In the genomic region with DNA sequence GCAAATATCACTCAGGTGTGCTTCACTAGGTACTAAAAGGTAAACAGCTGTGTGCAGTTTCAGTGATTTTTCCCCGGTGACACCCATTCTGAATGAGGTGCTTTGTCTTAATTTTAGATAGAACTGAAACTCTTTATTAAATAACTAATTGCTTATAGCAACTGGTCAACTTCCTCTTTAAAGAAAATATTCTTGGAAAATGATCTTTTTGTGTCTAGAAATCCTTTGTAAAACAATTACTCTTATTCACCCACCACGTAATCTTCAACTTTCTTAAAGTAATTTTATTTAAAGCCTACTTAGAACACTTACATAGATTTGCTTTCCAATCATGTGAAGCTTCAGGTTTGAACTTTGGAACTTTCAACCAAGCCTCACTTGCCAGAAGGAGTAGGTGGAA, we compare ENCODE assay signal across 19 cellular contexts. TPM values are rescaled to one million over a fixed set of nuclear protein-coding genes. Genes with fewer than 3 reads are reported as not detected.
DNase-seq lines count a peak whose midpoint lies in the region; ATAC-seq, FAIRE-seq and TF ChIP-seq lines count a peak whose summit lies in the region.
"Had no signal": no experiment of that assay in that cellular context is flagged by ENCODE, and none has a peak within 500 bp of the region (broad histone marks: within the 10 kb centered on the region; RNA-seq: fewer than 3 reads in every experiment).

No MANE protein-coding gene starts in this region.

- peak overlapping the region; percentile 28 for H3K27ac ChIP-seq in cardiac muscle cell
- no peak overlapping the region for H3K27ac ChIP-seq in right cardiac atrium (ENCODE audit: low read length)
- no peak overlapping the region for H3K27ac ChIP-seq in GM12878 (ENCODE audit: control insufficient read depth, insufficient read depth)
- H3K27ac ChIP-seq: 22Rv1, A549, C4-2B, HL-60, KMS-11 had no signal

- no peaks in the 10 kb centered on the region for H3K36me3 Mint-ChIP-seq in osteocyte (ENCODE audit: unreplicated experiment)
- no peaks in the 10 kb centered on the region for H3K36me3 Mint-ChIP-seq in activated T-helper 17 cell treated with anti-CD3 and anti-CD28 coated beads, Interleukin-2, amount 50 U/mL, for 72 hours (ENCODE audit: low read depth)
- H3K36me3 Mint-ChIP-seq: CD4-positive, alpha-beta memory T cell had no signal

- TF ChIP-seq RAD21 in GM12878 (IDR thresholded peaks at IDR 0.05; ENCODE audit: insufficient read depth, low read depth, low read length): no peak

- BruUV-seq in GM12878 (replicated peaks; lab: Mats Ljungman, UMichigan): no TSS peak

- intact Hi-C loops in right cardiac atrium (cut with DNase I): no loop called here
- intact Hi-C loops in GM12878 (cut with micrococcal nuclease; ENCODE audit: unreplicated experiment): no loop called here

- no peaks in the 10 kb centered on the region for H3K9me3 Mint-ChIP-seq in osteocyte (ENCODE audit: unreplicated experiment)
- no peaks in the 10 kb centered on the region for H3K9me3 Mint-ChIP-seq in activated T-helper 17 cell treated with anti-CD3 and anti-CD28 coated beads, Interleukin-2, amount 50 U/mL, for 72 hours

- no peak for FAIRE-seq in GM12878 (lab: Jason Lieb, UNC)
- FAIRE-seq: A549, GM12891, H1 had no signal

- no peak for TF ChIP-seq POLR2A in GM12878 (IDR thresholded peaks at IDR 0.05; ENCODE audit: low read depth, low read length)

- POLR2A ChIA-PET in GM12878 (lab: Charles Lee): interaction anchor here (0.9 to 3.9 kb wide), 3 partner anchors 10 to 547 kb away, joined by 3 to 17 read pairs (median 8); no protein-coding TSS in a partner anchor

- H4K20me1 ChIP-seq in GM12878 (ENCODE audit: control insufficient read depth, insufficient read depth): no peaks in the 10 kb centered on the region

- H2AFZ ChIP-seq in GM12878 (ENCODE audit: control insufficient read depth, low read depth, low read length): no peak overlapping the region

- H3K27me3 Mint-ChIP-seq in osteocyte (ENCODE audit: unreplicated experiment): peaks cover 13% of the 10 kb centered on the region
- H3K27me3 Mint-ChIP-seq in activated T-helper 17 cell treated with anti-CD3 and anti-CD28 coated beads, Interleukin-2, amount 50 U/mL, for 72 hours: peaks cover 23% of the 10 kb centered on the region

- ATAC-seq in right cardiac atrium (no peak), GM12878 (no peak), GM19395 (IDR thresholded peaks at IDR 0.05; ENCODE audit: unreplicated experiment) (no peak)
- no peak for ATAC-seq in activated T-helper 17 cell treated with anti-CD3 and anti-CD28 coated beads, Interleukin-2, amount 50 U/mL, for 72 hours (replicated peaks)
- ATAC-seq: A549 had no signal

- no peak for TF ChIP-seq EP300 in GM12878 (IDR thresholded peaks at IDR 0.05; ENCODE audit: borderline replicate concordance in 1 of 2, control insufficient read depth in 1 of 2, low read depth in 2 of 2, low read length in 2 of 2)

- no peaks in the 10 kb centered on the region for H3K79me2 ChIP-seq in GM12878 (ENCODE audit: control insufficient read depth, insufficient read depth, low read length)

- in situ Hi-C loops in GM12878 (cut with MboI): no loop called here

- H3K4me3 ChIP-seq in cardiac muscle cell (no peak overlapping the region), right cardiac atrium (ENCODE audit: low read length) (no peak overlapping the region), GM12878 (no peak overlapping the region)
- H3K4me3 ChIP-seq: A549, HAP-1 had no signal

- H3K4me1 ChIP-seq in cardiac muscle cell (ENCODE audit: low read depth): peaks cover 52% of the 10 kb centered on the region
- peaks cover 4% of the 10 kb centered on the region for H3K4me1 ChIP-seq in right cardiac atrium (ENCODE audit: control insufficient read depth, insufficient read depth, low read length)
- H3K4me1 ChIP-seq in GM12878 (ENCODE audit: control insufficient read depth, insufficient read depth, low read length): peaks cover 2% of the 10 kb centered on the region
- H3K4me1 ChIP-seq: HAP-1 had no signal

- no peaks in the 10 kb centered on the region for H3K9me3 ChIP-seq in cardiac muscle cell (ENCODE audit: low read depth)
- H3K9me3 ChIP-seq in right cardiac atrium (ENCODE audit: control insufficient read depth, low read length): no peaks in the 10 kb centered on the region
- no peaks in the 10 kb centered on the region for H3K9me3 ChIP-seq in GM12878 (replicated peaks; ENCODE audit: control insufficient read depth, insufficient read depth, low read length)
- H3K9me3 ChIP-seq: A549, HAP-1 had no signal

- H3K4me1 Mint-ChIP-seq in osteocyte (ENCODE audit: unreplicated experiment): peaks cover 8% of the 10 kb centered on the region
- H3K4me1 Mint-ChIP-seq in activated T-helper 17 cell treated with anti-CD3 and anti-CD28 coated beads, Interleukin-2, amount 50 U/mL, for 72 hours: peaks cover 11% of the 10 kb centered on the region

- H3K36me3 ChIP-seq in cardiac muscle cell (no peaks in the 10 kb centered on the region), GM12878 (ENCODE audit: control insufficient read depth in 2 of 2, insufficient read depth in 2 of 2, low read length in 1 of 2) (no peaks in the 10 kb centered on the region)
- H3K36me3 ChIP-seq: HAP-1 had no signal

- SMC1A ChIA-PET in GM12878 (lab: Charles Lee; ENCODE audit: uncharacterized antibody, unreplicated experiment): interaction anchor here (1.1 to 6.4 kb wide), 6 partner anchors 8 to 452 kb away, joined by 3 to 64 read pairs (median 6); no protein-coding TSS in a partner anchor

- RAD21 ChIA-PET in GM12878 (lab: Charles Lee; ENCODE audit: unreplicated experiment): interaction anchor here (1.8 to 13.0 kb wide), 2 partner anchors 10 to 13 kb away, joined by 6 to 215 read pairs; no protein-coding TSS in a partner anchor

- no peak overlapping the region for H3K4me3 Mint-ChIP-seq in osteocyte (ENCODE audit: unreplicated experiment)
- no peak overlapping the region for H3K4me3 Mint-ChIP-seq in activated T-helper 17 cell treated with anti-CD3 and anti-CD28 coated beads, Interleukin-2, amount 50 U/mL, for 72 hours
- H3K4me3 Mint-ChIP-seq: CD4-positive, alpha-beta memory T cell had no signal

- no peak for DNase-seq in cardiac muscle cell (ENCODE audit: low read depth in 1 of 2, low spot score in 1 of 2)
- DNase-seq in right cardiac atrium: no peak
- DNase-seq in GM12878 (ENCODE audit: low read depth, low spot score): no peak
- peak; percentile 2 for DNase-seq in osteocyte (ENCODE audit: extremely low spot score, unreplicated experiment)
- DNase-seq in pons (ENCODE audit: low spot score): no peak
- DNase-seq: AML-193; CD4-positive, alpha-beta memory T cell; DND-41; EL had no signal

- CTCF ChIA-PET in GM12878 (lab: Yijun Ruan, JAX): interaction anchor here (1.0 to 3.7 kb wide), 4 partner anchors 9 to 471 kb away, joined by 3 to 23 read pairs (median 13); no protein-coding TSS in a partner anchor

- TF ChIP-seq CTCF in cardiac muscle cell (IDR thresholded peaks at IDR 0.05; ENCODE audit: low read depth, low read length) (no peak), GM12878 (IDR thresholded peaks at IDR 0.05 in 2 of 3, conservative IDR thresholded peaks at IDR 0.05 in 1 of 3; ENCODE audit: control insufficient read depth in 2 of 3, extremely low read depth in 1 of 3, insufficient read depth in 1 of 3, low read depth in 3 of 3, low read length in 3 of 3) (no peak), osteocyte (IDR thresholded peaks at IDR 0.05) (no peak)

- no peak overlapping the region for H3K4me2 ChIP-seq in GM12878 (ENCODE audit: control insufficient read depth, insufficient read depth)
- H3K4me2 ChIP-seq: A549, KMS-11 had no signal

- no peak overlapping the region for H3K9ac ChIP-seq in GM12878 (ENCODE audit: control insufficient read depth, insufficient read depth, low read length)
- H3K9ac ChIP-seq: KMS-11 had no signal

- H3K27ac Mint-ChIP-seq in osteocyte (ENCODE audit: unreplicated experiment): no peak overlapping the region
- H3K27ac Mint-ChIP-seq in activated T-helper 17 cell treated with anti-CD3 and anti-CD28 coated beads, Interleukin-2, amount 50 U/mL, for 72 hours: no peak overlapping the region
- H3K27ac Mint-ChIP-seq: CD4-positive, alpha-beta memory T cell had no signal

- H3K27me3 ChIP-seq in cardiac muscle cell (no peaks in the 10 kb centered on the region), right cardiac atrium (ENCODE audit: control insufficient read depth, insufficient read depth) (no peaks in the 10 kb centered on the region), GM12878 (replicated peaks in 1 of 2; ENCODE audit: control insufficient read depth in 2 of 2, insufficient read depth in 2 of 2, low read length in 1 of 2) (no peaks in the 10 kb centered on the region)

- 89% methylated on average over 2 of the region's 2 CpGs for WGBS in right cardiac atrium
- WGBS in GM12878 (ENCODE audit: insufficient coverage, insufficient replicate concordance, low lambda C conversion rate, missing lambda C conversion rate): 31% methylated on average over 2 of the region's 2 CpGs

TF ChIP-seq in GM12878, 131 proteins besides CTCF, POLR2A, EP300 and RAD21 (continues in another document):
- TF ChIP-seq ZNF24 (IDR thresholded peaks at IDR 0.05) (0 out of 2 replicates have a peak, but pooled peaks have one; percentile 79), SPI1 (IDR thresholded peaks at IDR 0.05; ENCODE audit: borderline replicate concordance, insufficient read depth, low read depth, low read length) (no peak), MTA2 (IDR thresholded peaks at IDR 0.05; ENCODE audit: low read depth) (peak; percentile 85), IKZF2 (IDR thresholded peaks at IDR 0.05) (peak in 1 of 2 experiments; percentile 48; a peak in 2 of 4 replicates)

RNA-seq across cellular contexts. Expression of a gene that starts 57.9 kb away (rescaled TPM):
- total RNA-seq in cardiac muscle cell: 3.0 and 4.2 TPM in 2 replicates
- 2.3 and 3.6 TPM in 2 replicates for polyA plus RNA-seq in cardiac muscle cell
- 1 to 10 TPM; 7.3 to 9.0 (median 8.2) TPM for total RNA-seq in right cardiac atrium
- 4.9 TPM for polyA plus RNA-seq in right cardiac atrium
- total RNA-seq in GM12878 (2013; cell fraction: nucleolus; rRNA removed): 68.2 and 74.3 TPM in 2 replicates
- total RNA-seq in GM12878 (2014; rRNA removed): 7.8 and 8.7 TPM in 2 replicates
- total RNA-seq in GM12878 (2014; rRNA removed; fragmentation: Illumina TruSeq; extraction: Trizol): 11.7 and 12.4 TPM in 2 replicates
- 7.3 and 9.3 TPM in 2 replicates for total RNA-seq in GM12878 (2021)
- 4.2 TPM for polyA plus RNA-seq in GM12878 (2011; ENCODE audit: low read depth)
- 2.6 and 4.0 TPM in 2 replicates for polyA plus RNA-seq in GM12878 (2011; rRNA removed)
- polyA plus RNA-seq in GM12878 (2011; cell fraction: cytosol; rRNA removed): 0.52 and 0.55 TPM in 2 replicates
- 2.0 and 2.6 TPM in 2 replicates for polyA plus RNA-seq in GM12878 (2011; cell fraction: nucleus; rRNA removed)
- 4.8 and 6.8 TPM in 2 replicates for polyA plus RNA-seq in GM12878 (2012)
- 11.1 and 15.6 TPM in 2 replicates for polyA plus RNA-seq in GM12878 (2014; fragmentation: Illumina TruSeq; extraction: Trizol)
- polyA plus RNA-seq in GM12878 (2014; fragmentation: Nextera tagmentation; extraction: Ambion mirVana): 1 to 10 TPM; 6.6 to 9.1 TPM
- polyA plus RNA-seq in GM12878 (2014; rRNA removed): 5.8 and 7.5 TPM in 2 replicates
- 10 to 100 TPM; 11.3 to 11.4 TPM for polyA plus RNA-seq in GM12878 (2016; fragmentation: Nextera tagmentation; extraction: Ambion mirVana)
- polyA minus RNA-seq in GM12878 (2011; rRNA and poly(A)+ RNA removed): 1.6 and 1.7 TPM in 2 replicates
- 1.1 and 1.5 TPM in 2 replicates for polyA minus RNA-seq in GM12878 (2011; cell fraction: cytosol; rRNA and poly(A)+ RNA removed)
- 2.3 and 4.8 TPM in 2 replicates for polyA minus RNA-seq in GM12878 (2011; cell fraction: nucleus; rRNA and poly(A)+ RNA removed)
- total RNA-seq in osteocyte: 8.4 and 8.8 TPM in 2 replicates
- total RNA-seq in activated T-helper 17 cell treated with anti-CD3 and anti-CD28 coated beads, Interleukin-2, amount 50 U/mL, for 72 hours: 1 to 10 TPM; 1.4 to 2.0 TPM
